In genomic region chr10:70887804-70888800, GRCh38 we compare ENCODE assay signal across 8 cellular contexts. TPM values are rescaled to one million over a fixed set of nuclear protein-coding genes. Genes with fewer than 3 reads are reported as not detected.
DNase-seq lines count a peak whose midpoint lies in the region; ATAC-seq, FAIRE-seq and TF ChIP-seq lines count a peak whose summit lies in the region.

Gene PCBD1, minus strand, starts transcription at chr10:70888565. Its CDS starts 32 bp downstream, at chr10:70888533.

- no peaks in the 10 kb centered on the region for H4K20me1 ChIP-seq in H1 (replicated peaks in 1 of 2; ENCODE audit: control insufficient read depth in 1 of 2, insufficient read depth in 2 of 2, low read length in 2 of 2)

- H3K9me3 ChIP-seq in H1 (ENCODE audit: insufficient read depth in 2 of 2, low read depth in 1 of 2, low read length in 1 of 2) = no peaks in the 10 kb centered on the region

- H2BK120ac ChIP-seq in H1 (replicated peaks; ENCODE audit: low read depth, low read length) = peak within 1 kb of the TSS; percentile 36

- peak within 1 kb of the TSS; percentile 75 for H4K91ac ChIP-seq in H1 (replicated peaks; ENCODE audit: insufficient read length, low read length)

- CTCF ChIA-PET in H1 (lab: Charles Lee; ENCODE audit: partially characterized antibody) = interaction anchor here (1.1 to 2.0 kb wide), 5 partner anchors 7 to 268 kb away, joined by 3 to 10 read pairs (median 4); no protein-coding TSS in a partner anchor

- H2AFZ ChIP-seq in H1 (ENCODE audit: low read length) = peak within 1 kb of the TSS; percentile 64

- H2AK5ac ChIP-seq in H1 (ENCODE audit: low read depth, low read length) = no peak within 1 kb of the TSS; the same call in 1 of the 2 replicates

- H3K23me2 ChIP-seq in H1 (ENCODE audit: low read depth, low read length) = peaks cover 3% of the 10 kb centered on the region

- H2BK20ac ChIP-seq in H1 (ENCODE audit: low read length) = no peak within 1 kb of the TSS

- H3K27me3 ChIP-seq in H1 (replicated peaks in 1 of 4; ENCODE audit: control insufficient read depth in 3 of 4, extremely low read depth in 1 of 4, insufficient read depth in 3 of 4, low read length in 3 of 4) = no peaks in the 10 kb centered on the region; a peak in 1 of 7 replicates

- H3K36me3 ChIP-seq in H1 (ENCODE audit: control insufficient read depth in 2 of 4, insufficient read depth in 4 of 4, low read length in 3 of 4) = peaks cover 0 to 16% (median 5%) of the 10 kb centered on the region in 4 experiments; a peak in 2 of 8 replicates

- H3K79me2 ChIP-seq in H1 (ENCODE audit: control insufficient read depth in 1 of 2, insufficient read depth in 2 of 2, low read length in 2 of 2) = no peaks in the 10 kb centered on the region

- no peak within 1 kb of the TSS for H3K14ac ChIP-seq in H1 (ENCODE audit: insufficient read length)

- TF ChIP-seq RAD21 in H1 (IDR thresholded peaks at IDR 0.05 in 1 of 2, conservative IDR thresholded peaks at IDR 0.05 in 1 of 2; ENCODE audit: low read depth in 2 of 2, low read length in 2 of 2) = no peak

- no peak within 1 kb of the TSS for H3K4ac ChIP-seq in H1 (replicated peaks; ENCODE audit: insufficient read length, low read depth, low read length)

- 2% methylated on average over 52 of the region's 85 CpGs; no CpG with 5 or more reads in 1 of the 2 experiments for WGBS in H1 (ENCODE audit: extremely low coverage in 1 of 2, insufficient coverage in 1 of 2, insufficient read length in 1 of 2, insufficient replicate concordance in 2 of 2, low coverage in 1 of 2, low lambda C conversion rate in 2 of 2, missing lambda C conversion rate in 1 of 2), 2 experiments

- H3K79me1 ChIP-seq in H1 (ENCODE audit: low read depth, low read length) = no peaks in the 10 kb centered on the region

- TF ChIP-seq EP300 in H1 (IDR thresholded peaks at IDR 0.05; ENCODE audit: borderline replicate concordance in 1 of 2, low read depth in 2 of 2, low read length in 2 of 2) = no peak

- H3K56ac ChIP-seq in H1 (replicated peaks; ENCODE audit: insufficient read length, low read depth, low read length) = peak within 1 kb of the TSS; percentile 62

- FAIRE-seq in GM18507 (lab: Jason Lieb, UNC) = peak; percentile 65
- no peak for FAIRE-seq in H1 (lab: Jason Lieb, UNC)

- H3K23ac ChIP-seq in H1 (ENCODE audit: insufficient read length) = no peak within 1 kb of the TSS

- no peak within 1 kb of the TSS for H3K27ac ChIP-seq in H1 (ENCODE audit: low read depth, low read length)

- H3K18ac ChIP-seq in H1 (ENCODE audit: extremely low read depth, low read length) = peak within 1 kb of the TSS; percentile 88

- POLR2A ChIA-PET in H1 (lab: Charles Lee; ENCODE audit: partially characterized antibody) = interaction anchor here (0.9 to 3.2 kb wide), 9 partner anchors 10 to 327 kb away, joined by 3 to 12 read pairs (median 4); no protein-coding TSS in a partner anchor

- no peak for TF ChIP-seq CTCF in H1 (IDR thresholded peaks at IDR 0.05; ENCODE audit: control extremely low read depth in 1 of 3, insufficient read depth in 1 of 3, low read depth in 1 of 3, low read length in 3 of 3)

- peak; percentile 59 for ATAC-seq in HG03025 (IDR thresholded peaks at IDR 0.05; ENCODE audit: low FRiP score, unreplicated experiment)

- no peak within 1 kb of the TSS for H2BK15ac ChIP-seq in H1 (ENCODE audit: low read length)

- no peak for TF ChIP-seq POLR2A in H1 (IDR thresholded peaks at IDR 0.05; ENCODE audit: control extremely low read depth in 1 of 2, low read depth in 2 of 2, low read length in 2 of 2)

- peak within 1 kb of the TSS in 2 of 4 experiments; percentile 33 to 50; a peak in 3 of 7 replicates for H3K9ac ChIP-seq in H1 (replicated peaks in 1 of 4; ENCODE audit: extremely low read depth in 1 of 4, low read depth in 3 of 4, low read length in 3 of 4)

- H4K8ac ChIP-seq in H1 (ENCODE audit: extremely low read depth, insufficient read depth, low read length) = peak within 1 kb of the TSS; percentile 48; the same call in 1 of the 2 replicates

- peak within 1 kb of the TSS; percentile 55 to 72 (median 64) for H3K4me3 ChIP-seq in H1 (ENCODE audit: extremely low read depth in 1 of 4, insufficient read depth in 2 of 4, low read depth in 3 of 4, low read length in 4 of 4)

- DNase-seq in 8988T (peak; percentile 88), GM18507 (ENCODE audit: extremely low spot score, insufficient read length, low read depth) (peak; percentile 75), NCI-H510A treated with DMSO at 0.1 percent for 48 hours (lab: John Stamatoyannopoulos, UW) (peak; percentile 67), H1 (ENCODE audit: low read depth in 1 of 2, low spot score in 2 of 2) (peak in 1 of 2 experiments; percentile 81), mesenteric fat pad (ENCODE audit: low spot score) (peak; percentile 93)
- peak; percentile 86 for DNase-seq in activated CD8-positive, alpha-beta memory T cell treated with anti-CD3 and anti-CD28 coated beads for 24 hours
- peak; percentile 32 for DNase-seq in stimulated activated CD8-positive, alpha-beta memory T cell treated with anti-CD3 and anti-CD28 coated beads, Interleukin-15, amount 100 ng/mL, for 1 hour (ENCODE audit: low read depth)

- H2BK12ac ChIP-seq in H1 (ENCODE audit: low read depth, low read length) = no peak within 1 kb of the TSS

- H3K4me1 ChIP-seq in H1 (replicated peaks in 1 of 4; ENCODE audit: control insufficient read depth in 3 of 4, insufficient read depth in 4 of 4, low read length in 3 of 4) = peaks cover 7 to 22% (median 18%) of the 10 kb centered on the region in 4 experiments; a peak in 6 of 7 replicates

- peak within 1 kb of the TSS; percentile 76 for H4K5ac ChIP-seq in H1 (ENCODE audit: insufficient read length, low read depth, low read length)

- peak within 1 kb of the TSS; percentile 81 to 82 for H3K4me2 ChIP-seq in H1 (ENCODE audit: insufficient read depth in 1 of 2, low read depth in 2 of 2, low read length in 2 of 2)

- peak within 1 kb of the TSS; percentile 62; the same call in 1 of the 2 replicates for H2BK5ac ChIP-seq in H1 (ENCODE audit: low read depth, low read length)

TF ChIP-seq in H1, 55 proteins besides CTCF, POLR2A, EP300 and RAD21:
- TF ChIP-seq TAF1 (IDR thresholded peaks at IDR 0.05; ENCODE audit: low read depth, low read length) = peak; percentile 11; the same call in 1 of the 2 replicates
- TF ChIP-seq KDM4A (IDR thresholded peaks at IDR 0.05; ENCODE audit: low read depth, low read length, severe bottlenecking) = peak; percentile 66
- TF ChIP-seq, protein P1, sequence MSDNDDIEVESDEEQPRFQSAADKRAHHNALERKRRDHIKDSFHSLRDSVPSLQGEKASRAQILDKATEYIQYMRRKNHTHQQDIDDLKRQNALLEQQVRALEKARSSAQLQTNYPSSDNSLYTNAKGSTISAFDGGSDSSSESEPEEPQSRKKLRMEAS (IDR thresholded peaks at IDR 0.05) = peak; percentile 24; the same call in 1 of the 2 replicates
- peak; percentile 52 for TF ChIP-seq ASH2L (IDR thresholded peaks at IDR 0.05; ENCODE audit: low read length)
- TF ChIP-seq RBBP5 (IDR thresholded peaks at IDR 0.05; ENCODE audit: borderline replicate concordance, low read depth, low read length) = 0 out of 2 replicates have a peak, but pooled peaks have one; percentile 25
- TF ChIP-seq JUN (IDR thresholded peaks at IDR 0.05; ENCODE audit: low read depth, low read length) = no peak
- no peak for TF ChIP-seq E2F6 (IDR thresholded peaks at IDR 0.05)
- TF ChIP-seq TBP (IDR thresholded peaks at IDR 0.05; ENCODE audit: low read depth, low read length) = 0 out of 2 replicates have a peak, but pooled peaks have one; percentile 43
- TF ChIP-seq HDAC2 (IDR thresholded peaks at IDR 0.05; ENCODE audit: borderline replicate concordance in 1 of 2, low read depth in 2 of 2, low read length in 2 of 2) = peak in 1 of 2 experiments; percentile 53; a peak in 1 of 4 replicates
- peak; percentile 31; the same call in 1 of the 2 replicates for TF ChIP-seq PHF8 (conservative IDR thresholded peaks at IDR 0.05; ENCODE audit: low read depth, low read length)
- no peak for TF ChIP-seq CBX8 (IDR thresholded peaks at IDR 0.05; ENCODE audit: borderline replicate concordance, low read depth, low read length)
- TF ChIP-seq CTBP2 (IDR thresholded peaks at IDR 0.05; ENCODE audit: borderline replicate concordance, insufficient read depth, insufficient read length, low read length) = no peak

RNA-seq across cellular contexts. Expression of gene PCBD1, which starts in this region (rescaled TPM):
- 46.5 and 46.9 TPM in 2 replicates for total RNA-seq in H1 (2021; fragmentation: NEBNext Ultra II Directional; extraction: Animal tissue kit (Norgen Biotek cat#: 25700))
- 55.0 and 72.4 TPM in 2 replicates for polyA plus RNA-seq in H1 (2011; rRNA removed)
- polyA plus RNA-seq in H1 (2011; cell fraction: cytosol; rRNA removed) = 52.7 TPM
- polyA plus RNA-seq in H1 (2011; cell fraction: nucleus; rRNA removed) = 43.9 TPM
- polyA plus RNA-seq in H1 (2012, experiment 1 of 2) = 44.8 to 52.0 TPM (median 46.3 TPM) in 4 replicates
- polyA plus RNA-seq in H1 (2012, experiment 2 of 2) = 70.6 TPM
- 64.5 TPM for polyA plus RNA-seq in H1 (2013, experiment 1 of 2)
- polyA plus RNA-seq in H1 (2013, experiment 2 of 2) = 62.2 TPM
- 17.5 and 18.1 TPM in 2 replicates for polyA minus RNA-seq in H1 (2011; rRNA and poly(A)+ RNA removed)
- 10.9 TPM for polyA minus RNA-seq in H1 (2011; cell fraction: cytosol; rRNA and poly(A)+ RNA removed)
- 14.1 TPM for polyA minus RNA-seq in H1 (2011; cell fraction: nucleus; rRNA and poly(A)+ RNA removed)
- total RNA-seq in mesenteric fat pad = 61.2 TPM
